9 cellular contexts compared by ENCODE assay signal in genomic region chr15:68815598-68815997, GRCh38. TPM values are rescaled to one million over a fixed set of nuclear protein-coding genes. Genes with fewer than 3 reads are reported as not detected.
A peak's percentile ranks its signal among the peaks of the same experiment; 100 is the strongest.
DNase-seq lines count a peak whose midpoint lies in the region; ATAC-seq and TF ChIP-seq lines count a peak whose summit lies in the region.
"Had no signal": no experiment of that assay in that cellular context is flagged by ENCODE, and none has a peak within 500 bp of the region (broad histone marks: within the 10 kb centered on the region; RNA-seq: fewer than 3 reads in every experiment).

No MANE protein-coding gene starts in this region.

- H3K27me3 ChIP-seq in heart right ventricle (no peaks in the 10 kb centered on the region), Panc1 (ENCODE audit: control insufficient read depth, insufficient read depth, low read length) (no peaks in the 10 kb centered on the region)
- H3K27me3 ChIP-seq: thyroid gland had no signal

- no TSS peak for BruUV-seq in Panc1 (replicated peaks; lab: Mats Ljungman, UMichigan)

- H3K4me3 ChIP-seq in heart right ventricle = no peak overlapping the region
- H3K4me3 ChIP-seq in Panc1 (ENCODE audit: low read depth in 2 of 2, low read length in 2 of 2) = peak overlapping the region; percentile 94; a peak in 3 of 4 replicates
- H3K4me3 ChIP-seq: thyroid gland had no signal

- intact Hi-C loops in heart right ventricle (cut with DNase I) = loop anchor here in 4 of 10 donors (5.0 kb wide), 4 partner anchors 33 to 113 kb away; no protein-coding TSS in a partner anchor
- intact Hi-C loops in cardiac septum (cut with DNase I) = no loop called here
- intact Hi-C loops in Panc1 (cut with micrococcal nuclease; ENCODE audit: unreplicated experiment) = no loop called here

- CTCF ChIA-PET in Panc1 (lab: Charles Lee) = no interaction called here

- no peak for TF ChIP-seq CTCF in heart right ventricle (IDR thresholded peaks at IDR 0.05)
- TF ChIP-seq CTCF in Panc1 (IDR thresholded peaks at IDR 0.05) = no peak

- POLR2A ChIA-PET in Panc1 (lab: Charles Lee) = no interaction called here

- H3K27ac ChIP-seq in heart right ventricle (peak overlapping the region in 8 of 10 donors; percentile 99 to 100 (median 100)), Panc1 (ENCODE audit: low read length) (peak overlapping the region; percentile 99), substantia nigra (ENCODE audit: low read depth, low read length, poor library complexity, severe bottlenecking) (peak overlapping the region; percentile 97)

- 65 to 79% methylated on average over 4 of the region's 4 CpGs for WGBS in heart right ventricle, 2 donors

- H3K9me3 ChIP-seq in heart right ventricle = no peaks in the 10 kb centered on the region
- H3K9me3 ChIP-seq in Panc1 (ENCODE audit: control insufficient read depth, insufficient read depth, low read depth, low read length) = no peaks in the 10 kb centered on the region
- H3K9me3 ChIP-seq: thyroid gland had no signal

- H3K4me1 ChIP-seq in heart right ventricle (peaks cover 26 to 67% (median 65%) of the 10 kb centered on the region in 9 donors), Panc1 (ENCODE audit: control insufficient read depth, insufficient read depth, low read length) (peaks cover 42% of the 10 kb centered on the region)

- DNase-seq in heart right ventricle = no peak
- no peak for DNase-seq in cardiac septum (ENCODE audit: low spot score)
- DNase-seq in Panc1 (ENCODE audit: low read depth, low spot score) = no peak
- DNase-seq in substantia nigra (lab: John Stamatoyannopoulos, UW) = no peak
- no peak for DNase-seq in superior temporal gyrus (ENCODE audit: extremely low spot score)
- no peak for DNase-seq in NCI-H2081 (lab: John Stamatoyannopoulos, UW)
- no peak for DNase-seq in GM19240 (ENCODE audit: insufficient read length, low spot score)
- DNase-seq: thyroid gland had no signal

- in situ Hi-C loops in Panc1 (cut with HindIII; ENCODE audit: low pct_unique_long_range_greater_than_20kb, low sequenced_read_pairs) = no loop called here

- ATAC-seq in heart right ventricle (no peak), Panc1 (no peak), esophagus mucosa (peak; percentile 52)

- no peaks in the 10 kb centered on the region for H3K36me3 ChIP-seq in heart right ventricle
- no peaks in the 10 kb centered on the region; the same call in none of the 2 replicates for H3K36me3 ChIP-seq in Panc1 (ENCODE audit: control insufficient read depth, insufficient read depth, low read length)
- H3K36me3 ChIP-seq: thyroid gland had no signal

RNA-seq across cellular contexts. Expression of gene ANP32A, which starts 5.1 kb away (rescaled TPM):
- total RNA-seq in heart right ventricle = 100 to 1,000 TPM; 122 to 201 (median 152) TPM
- 100 to 1,000 TPM in 1 of 2 donors, 10 to 100 TPM in 1; 87.3 to 141 TPM for polyA plus RNA-seq in heart right ventricle
- total RNA-seq in cardiac septum = 180 TPM
- 226 TPM for total RNA-seq in Panc1 (2021; ENCODE audit: unreplicated experiment)
- polyA plus RNA-seq in Panc1 (2012; ENCODE audit: insufficient read length) = 274 TPM
- total RNA-seq in esophagus mucosa = 58.9 TPM

Comparison
In these comparisons a context has a peak if more than half of its experiments do, and no peak if none do; other contexts are left out.
1. H3K4me3 ChIP-seq: peak in Panc1 (2 of 2); none in heart right ventricle (0 of 10).
2. Peak in every context shown above with its lines, with median percentiles within 50 percentile points of each other: H3K27ac ChIP-seq.